ENCODE assay signal across 10 cellular contexts in genomic region chr22:28034145-28034759, GRCh38.
A peak's percentile ranks its signal among the peaks of the same experiment; 100 is the strongest.
DNase-seq lines count a peak whose midpoint lies in the region; ATAC-seq and TF ChIP-seq lines count a peak whose summit lies in the region.
"Had no signal": no experiment of that assay in that cellular context is flagged by ENCODE, and none has a peak within 500 bp of the region (broad histone marks: within the 10 kb centered on the region; RNA-seq: fewer than 3 reads in every experiment).

No MANE protein-coding gene starts in this region.

- peaks cover 24% of the 10 kb centered on the region; the same call in 1 of the 2 replicates for H3K36me3 ChIP-seq in Loucy (ENCODE audit: insufficient read depth, low read length)
- H3K36me3 ChIP-seq in colonic mucosa = no peaks in the 10 kb centered on the region
- H3K36me3 ChIP-seq in skeletal muscle tissue (ENCODE audit: control insufficient read depth in 3 of 3, insufficient read depth in 3 of 3, low read length in 3 of 3) = peaks cover 0 to 3% (median 0%) of the 10 kb centered on the region in 3 donors
- H3K36me3 ChIP-seq in MM.1S (replicated peaks; ENCODE audit: insufficient read depth, low read length) = no peaks in the 10 kb centered on the region
- H3K36me3 ChIP-seq: right lobe of liver had no signal

- H3K27me3 ChIP-seq in Loucy (ENCODE audit: insufficient read depth, low read length, poor library complexity, severe bottlenecking) (no peaks in the 10 kb centered on the region), colonic mucosa (no peaks in the 10 kb centered on the region), skeletal muscle tissue (ENCODE audit: control insufficient read depth in 3 of 3, insufficient read depth in 3 of 3, low read length in 3 of 3) (no peaks in the 10 kb centered on the region), MM.1S (replicated peaks; ENCODE audit: insufficient read depth, low read length) (no peaks in the 10 kb centered on the region)
- H3K27me3 ChIP-seq: right lobe of liver had no signal

- H3K4me1 ChIP-seq in Loucy (ENCODE audit: insufficient read depth, low read length, poor library complexity, severe bottlenecking) = peaks cover 49% of the 10 kb centered on the region
- no peaks in the 10 kb centered on the region for H3K4me1 ChIP-seq in colonic mucosa
- peaks cover 36 to 50% (median 40%) of the 10 kb centered on the region in 3 donors for H3K4me1 ChIP-seq in skeletal muscle tissue (ENCODE audit: control insufficient read depth in 3 of 3, insufficient read depth in 3 of 3, low read length in 3 of 3)
- H3K4me1 ChIP-seq in MM.1S (ENCODE audit: low read length) = no peaks in the 10 kb centered on the region

- DNase-seq in colonic mucosa (peak; percentile 3), left lobe of liver (ENCODE audit: low spot score) (peak; percentile 34), middle frontal gyrus (ENCODE audit: extremely low spot score, low spot score) (no peak), NCI-H1417 treated with DMSO at 0.1 percent for 48 hours (lab: John Stamatoyannopoulos, UW) (no peak), MM.1S (no peak)

- H3K4me3 ChIP-seq in Loucy (ENCODE audit: low read length, poor library complexity, severe bottlenecking) = peak overlapping the region; percentile 66
- no peak overlapping the region for H3K4me3 ChIP-seq in colonic mucosa
- H3K4me3 ChIP-seq in skeletal muscle tissue (ENCODE audit: low read length in 3 of 3) = peak overlapping the region in 1 of 3 donors; percentile 22
- no peak overlapping the region for H3K4me3 ChIP-seq in MM.1S (ENCODE audit: low read length)
- H3K4me3 ChIP-seq: right lobe of liver had no signal

- intact Hi-C loops in colonic mucosa (cut with DNase I) = no loop called here

- H3K9me3 ChIP-seq in Loucy (ENCODE audit: insufficient read depth, low read depth, low read length) (no peaks in the 10 kb centered on the region), colonic mucosa (no peaks in the 10 kb centered on the region), skeletal muscle tissue (ENCODE audit: control insufficient read depth in 3 of 3, low read length in 3 of 3) (no peaks in the 10 kb centered on the region), MM.1S (replicated peaks; ENCODE audit: insufficient read depth, low read length) (no peaks in the 10 kb centered on the region)
- H3K9me3 ChIP-seq: right lobe of liver had no signal

- no peaks in the 10 kb centered on the region for H3K9me2 ChIP-seq in Loucy (replicated peaks; ENCODE audit: low read depth, low read length)
- no peaks in the 10 kb centered on the region for H3K9me2 ChIP-seq in MM.1S (replicated peaks; ENCODE audit: insufficient read depth, low read length)

- H3K4me2 ChIP-seq in Loucy (ENCODE audit: low read depth, low read length, poor library complexity, severe bottlenecking) (peak overlapping the region; percentile 88), MM.1S (ENCODE audit: low read depth, low read length) (no peak overlapping the region)

- peak overlapping the region; percentile 84 for H3K9ac ChIP-seq in Loucy (ENCODE audit: low read depth, low read length, poor library complexity, severe bottlenecking)
- no peak overlapping the region for H3K9ac ChIP-seq in colonic mucosa (ENCODE audit: low read depth in 2 of 2, low read length in 2 of 2)
- peak overlapping the region in 2 of 3 donors; percentile 1 to 25 for H3K9ac ChIP-seq in skeletal muscle tissue (ENCODE audit: low read depth in 1 of 3, low read length in 3 of 3)
- no peak overlapping the region for H3K9ac ChIP-seq in MM.1S (ENCODE audit: low read length)

- H4K20me1 ChIP-seq in Loucy (ENCODE audit: insufficient read depth, low read length, poor library complexity, severe bottlenecking) = no peaks in the 10 kb centered on the region
- H4K20me1 ChIP-seq in MM.1S (ENCODE audit: insufficient read depth, low read length) = no peaks in the 10 kb centered on the region

- ATAC-seq in left lobe of liver = no peak
- no peak for ATAC-seq in GM19463 (IDR thresholded peaks at IDR 0.05; ENCODE audit: unreplicated experiment)
- ATAC-seq: activated CD4-positive, CD25-positive, alpha-beta regulatory T cell treated with anti-CD3 and anti-CD28 coated beads, Interleukin-2, amount 50 U/mL, for 24 hours had no signal

- H3K27ac ChIP-seq in colonic mucosa = no peak overlapping the region
- H3K27ac ChIP-seq in skeletal muscle tissue (ENCODE audit: low read depth, low read length) = peak overlapping the region; percentile 68
- H3K27ac ChIP-seq in MM.1S (ENCODE audit: low read length) = no peak overlapping the region
- H3K27ac ChIP-seq: right lobe of liver had no signal

- H3F3A ChIP-seq in Loucy (ENCODE audit: low read depth) (peaks cover 19% of the 10 kb centered on the region), MM.1S (ENCODE audit: insufficient read depth, low read length) (no peaks in the 10 kb centered on the region)

- H2AFZ ChIP-seq in Loucy (ENCODE audit: low read length) = no peak overlapping the region
- no peak overlapping the region for H2AFZ ChIP-seq in MM.1S (ENCODE audit: low read length)

- H3K79me2 ChIP-seq in Loucy (ENCODE audit: insufficient read depth, low read length) = peaks cover 32% of the 10 kb centered on the region
- no peaks in the 10 kb centered on the region for H3K79me2 ChIP-seq in MM.1S (ENCODE audit: low read length)

- TF ChIP-seq CTCF in Loucy (conservative IDR thresholded peaks at IDR 0.05; ENCODE audit: low read length) (no peak), colonic mucosa (IDR thresholded peaks at IDR 0.05) (no peak), MM.1S (IDR thresholded peaks at IDR 0.05; ENCODE audit: low read length) (no peak)

Comparison
In these comparisons a context has a peak if more than half of its experiments do, and no peak if none do; other contexts are left out.
1. H3K9ac ChIP-seq: peak in Loucy (single experiment) and skeletal muscle tissue (2 of 3); none in colonic mucosa (0 of 2) and MM.1S (single experiment).
2. DNase-seq: peak in colonic mucosa (single experiment) and left lobe of liver (single experiment); none in middle frontal gyrus (single experiment), NCI-H1417 treated with DMSO at 0.1 percent for 48 hours (single experiment) and MM.1S (single experiment).